ENCODE assay signal across 8 cellular contexts in the genomic region with DNA sequence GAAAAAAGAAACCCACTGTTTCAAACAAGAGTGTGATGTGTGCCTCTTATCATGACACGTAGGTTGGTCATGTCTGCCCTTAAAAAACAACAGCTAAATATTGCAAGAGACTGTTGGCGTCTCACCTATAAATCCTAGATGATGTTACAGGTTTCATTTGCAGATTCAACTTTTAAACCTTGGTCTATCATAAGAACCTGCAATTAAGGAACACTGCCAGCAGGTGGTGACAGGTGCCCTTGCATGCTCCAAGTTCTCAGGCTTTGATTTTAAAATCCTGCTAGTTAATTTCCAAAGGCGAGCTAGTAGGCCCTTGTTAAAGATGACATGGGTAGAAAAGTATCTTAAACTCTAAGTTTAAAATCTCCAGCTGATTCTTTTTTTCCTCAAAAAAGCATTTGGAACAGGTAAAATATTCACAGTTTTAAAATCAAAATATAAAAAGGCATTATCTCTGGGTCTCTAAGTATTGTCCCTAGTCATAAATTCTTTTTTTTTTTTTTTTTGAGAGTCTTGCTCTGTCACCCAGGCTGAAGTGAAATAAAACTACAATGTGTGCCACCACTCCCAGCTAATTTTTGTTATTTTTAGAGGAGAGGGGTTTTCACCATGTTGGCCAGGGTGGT. TPM values are rescaled to one million over a fixed set of nuclear protein-coding genes. Genes with fewer than 3 reads are reported as not detected.
A peak's percentile ranks its signal among the peaks of the same experiment; 100 is the strongest.
DNase-seq lines count a peak whose midpoint lies in the region; ATAC-seq and TF ChIP-seq lines count a peak whose summit lies in the region.

No MANE protein-coding gene starts in this region.

- peaks cover 19% of the 10 kb centered on the region for H3K4me1 Mint-ChIP-seq in WTC11

- TF ChIP-seq CTCF in WTC11 (IDR thresholded peaks at IDR 0.05) = peak; percentile 48
- TF ChIP-seq CTCF in suprapubic skin (IDR thresholded peaks at IDR 0.05) = peak; percentile 49 to 53

- no peak overlapping the region for H3K4me3 Mint-ChIP-seq in WTC11

- no peak overlapping the region for H3K27ac ChIP-seq in suprapubic skin

- ATAC-seq in WTC11 = peak; percentile 33; the same call in 1 of the 2 replicates

- TF ChIP-seq POLR2A in suprapubic skin (IDR thresholded peaks at IDR 0.05) = no peak

- TF ChIP-seq EP300 in suprapubic skin (IDR thresholded peaks at IDR 0.05) = no peak

- H3K9me3 ChIP-seq in suprapubic skin = no peaks in the 10 kb centered on the region

- no peak overlapping the region for H3K4me3 ChIP-seq in suprapubic skin

- POLR2A ChIA-PET in WTC11 (lab: Charles Lee) = interaction anchor here (0.6 kb wide), 1 partner anchor 40 kb away, joined by 3 read pairs; no protein-coding TSS in a partner anchor

- 0 out of 2 replicates have a peak, but pooled peaks cover 4% of the 10 kb centered on the region for H3K36me3 Mint-ChIP-seq in WTC11

- 54% methylated on average over 3 of the region's 3 CpGs for WGBS in suprapubic skin

- no peaks in the 10 kb centered on the region for H3K4me1 ChIP-seq in suprapubic skin

- no peak overlapping the region for H3K27ac Mint-ChIP-seq in WTC11

- H3K27me3 Mint-ChIP-seq in WTC11 (ENCODE audit: low read depth) = no peaks in the 10 kb centered on the region

- peaks cover 7% of the 10 kb centered on the region for H3K9me3 Mint-ChIP-seq in WTC11

- no peaks in the 10 kb centered on the region for H3K36me3 ChIP-seq in suprapubic skin

- DNase-seq in NCI-H748 (lab: John Stamatoyannopoulos, UW; ENCODE audit: unreplicated experiment) (peak; percentile 57), NCI-H748 treated with DMSO at 0.1 percent for 48 hours (lab: John Stamatoyannopoulos, UW) (no peak), NCI-H2029 treated with DMSO at 0.1 percent for 48 hours (lab: John Stamatoyannopoulos, UW) (peak; percentile 45), WTC11 (ENCODE audit: low spot score) (peak; percentile 63), myocyte (ENCODE audit: low read depth) (peak; percentile 56), suprapubic skin (ENCODE audit: low spot score in 2 of 2) (no peak), UCSD-AML1 (lab: John Stamatoyannopoulos, UW; ENCODE audit: unreplicated experiment) (no peak)
- DNase-seq in central memory CD4-positive, alpha-beta T cell = peak; percentile 69

- CTCF ChIA-PET in WTC11 (lab: Charles Lee) = interaction anchor here (0.6 to 4.5 kb wide), 44 partner anchors 9 to 287 kb away, joined by 3 to 71 read pairs (median 4); a partner anchor contains a TSS

- no peaks in the 10 kb centered on the region for H3K27me3 ChIP-seq in suprapubic skin

TF ChIP-seq in WTC11, 78 proteins besides CTCF, POLR2A, EP300 and RAD21:
- TF ChIP-seq, protein P1, sequence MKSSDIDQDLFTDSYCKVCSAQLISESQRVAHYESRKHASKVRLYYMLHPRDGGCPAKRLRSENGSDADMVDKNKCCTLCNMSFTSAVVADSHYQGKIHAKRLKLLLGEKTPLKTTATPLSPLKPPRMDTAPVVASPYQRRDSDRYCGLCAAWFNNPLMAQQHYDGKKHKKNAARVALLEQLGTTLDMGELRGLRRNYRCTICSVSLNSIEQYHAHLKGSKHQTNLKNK (CRISPR knock-in tag; IDR thresholded peaks at IDR 0.05) = no peak
- TF ChIP-seq, protein P2, sequence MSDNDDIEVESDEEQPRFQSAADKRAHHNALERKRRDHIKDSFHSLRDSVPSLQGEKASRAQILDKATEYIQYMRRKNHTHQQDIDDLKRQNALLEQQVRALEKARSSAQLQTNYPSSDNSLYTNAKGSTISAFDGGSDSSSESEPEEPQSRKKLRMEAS (CRISPR knock-in tag; IDR thresholded peaks at IDR 0.05) = no peak
- no peak for TF ChIP-seq ZNF396 (CRISPR knock-in tag; IDR thresholded peaks at IDR 0.05; ENCODE audit: borderline replicate concordance)
- TF ChIP-seq ELF4 (CRISPR knock-in tag; IDR thresholded peaks at IDR 0.05; ENCODE audit: low read depth) = no peak
- TF ChIP-seq TCF7 (CRISPR knock-in tag; IDR thresholded peaks at IDR 0.05; ENCODE audit: low read depth) = no peak

RNA-seq across cellular contexts. Expression of a gene that starts 39.1 kb away (rescaled TPM):
- total RNA-seq in WTC11 (2021) = 119 to 128 TPM (median 124 TPM) in 3 replicates
- total RNA-seq in myocyte = 17.1 and 23.5 TPM in 2 replicates
- polyA plus RNA-seq in myocyte (2012) = 71.5 TPM
- 100 to 1,000 TPM; 118 to 202 (median 165) TPM for total RNA-seq in suprapubic skin

Comparison
In these comparisons a context has a peak if more than half of its experiments do, and no peak if none do; other contexts are left out.
1. DNase-seq: peak in NCI-H748 (single experiment), NCI-H2029 treated with DMSO at 0.1 percent for 48 hours (single experiment), WTC11 (single experiment), central memory CD4-positive, alpha-beta T cell (single experiment) and myocyte (single experiment); none in NCI-H748 treated with DMSO at 0.1 percent for 48 hours (single experiment), suprapubic skin (0 of 2) and UCSD-AML1 (single experiment).